Comparison of ENCODE assay signal across 3 cellular contexts in the genomic region with DNA sequence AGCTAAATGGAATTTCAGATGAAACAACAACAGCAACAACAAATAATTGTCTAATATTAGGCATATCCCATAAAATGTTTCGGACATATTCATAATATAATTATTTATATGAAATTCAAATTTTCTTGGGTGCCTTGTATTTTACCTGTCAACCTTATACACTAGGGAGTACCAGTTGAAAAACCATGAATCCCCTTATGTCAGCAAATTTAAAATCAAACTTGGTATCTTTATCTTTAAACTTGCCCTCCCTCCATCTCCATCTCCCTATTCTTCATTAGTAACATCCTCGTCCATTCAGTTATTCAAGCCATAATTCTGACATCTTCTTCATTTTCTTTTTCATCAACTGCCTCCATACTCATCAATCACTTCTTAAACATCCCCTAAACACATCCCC.
TF ChIP-seq lines count a peak whose summit lies in the region.

No MANE protein-coding gene starts in this region.

TF ChIP-seq in HepG2, 621 proteins besides CTCF, POLR2A, EP300 and RAD21:
- peak; percentile 80 to 94 for TF ChIP-seq MAFK (conservative IDR thresholded peaks at IDR 0.05 in 1 of 2, IDR thresholded peaks at IDR 0.05 in 1 of 2; ENCODE audit: low read length in 2 of 2)
- TF ChIP-seq, protein P1, sequence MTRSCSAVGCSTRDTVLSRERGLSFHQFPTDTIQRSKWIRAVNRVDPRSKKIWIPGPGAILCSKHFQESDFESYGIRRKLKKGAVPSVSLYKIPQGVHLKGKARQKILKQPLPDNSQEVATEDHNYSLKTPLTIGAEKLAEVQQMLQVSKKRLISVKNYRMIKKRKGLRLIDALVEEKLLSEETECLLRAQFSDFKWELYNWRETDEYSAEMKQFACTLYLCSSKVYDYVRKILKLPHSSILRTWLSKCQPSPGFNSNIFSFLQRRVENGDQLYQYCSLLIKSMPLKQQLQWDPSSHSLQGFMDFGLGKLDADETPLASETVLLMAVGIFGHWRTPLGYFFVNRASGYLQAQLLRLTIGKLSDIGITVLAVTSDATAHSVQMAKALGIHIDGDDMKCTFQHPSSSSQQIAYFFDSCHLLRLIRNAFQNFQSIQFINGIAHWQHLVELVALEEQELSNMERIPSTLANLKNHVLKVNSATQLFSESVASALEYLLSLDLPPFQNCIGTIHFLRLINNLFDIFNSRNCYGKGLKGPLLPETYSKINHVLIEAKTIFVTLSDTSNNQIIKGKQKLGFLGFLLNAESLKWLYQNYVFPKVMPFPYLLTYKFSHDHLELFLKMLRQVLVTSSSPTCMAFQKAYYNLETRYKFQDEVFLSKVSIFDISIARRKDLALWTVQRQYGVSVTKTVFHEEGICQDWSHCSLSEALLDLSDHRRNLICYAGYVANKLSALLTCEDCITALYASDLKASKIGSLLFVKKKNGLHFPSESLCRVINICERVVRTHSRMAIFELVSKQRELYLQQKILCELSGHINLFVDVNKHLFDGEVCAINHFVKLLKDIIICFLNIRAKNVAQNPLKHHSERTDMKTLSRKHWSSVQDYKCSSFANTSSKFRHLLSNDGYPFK (CRISPR knock-in tag; IDR thresholded peaks at IDR 0.05; ENCODE audit: borderline replicate concordance), result no peak
- peak; percentile 89 for TF ChIP-seq MAFF (IDR thresholded peaks at IDR 0.05; ENCODE audit: low read depth, low read length)
- TF ChIP-seq ZNF772 (CRISPR knock-in tag; IDR thresholded peaks at IDR 0.05), result no peak
- TF ChIP-seq NR2F1 (CRISPR knock-in tag; IDR thresholded peaks at IDR 0.05), result no peak
- no peak for TF ChIP-seq SOX6 (IDR thresholded peaks at IDR 0.05)
- no peak for TF ChIP-seq SOX6 (CRISPR knock-in tag; IDR thresholded peaks at IDR 0.05)
- no peak for TF ChIP-seq SALL2 (CRISPR knock-in tag; IDR thresholded peaks at IDR 0.05)
- TF ChIP-seq ATAD3A (CRISPR knock-in tag; IDR thresholded peaks at IDR 0.05), result no peak
- no peak for TF ChIP-seq NKX3-1 (CRISPR knock-in tag; IDR thresholded peaks at IDR 0.05)
- no peak for TF ChIP-seq AGO2 (optimal IDR thresholded peaks at IDR 0.05; ENCODE audit: low read depth, low read length)
- TF ChIP-seq ZBTB7A (CRISPR knock-in tag; IDR thresholded peaks at IDR 0.05), result no peak
- no peak for TF ChIP-seq ZEB1 (IDR thresholded peaks at IDR 0.05; ENCODE audit: insufficient replicate concordance, low read depth)
- TF ChIP-seq ZNF7 (CRISPR knock-in tag; IDR thresholded peaks at IDR 0.05), result no peak
- TF ChIP-seq HDAC2 (CRISPR knock-in tag; IDR thresholded peaks at IDR 0.05), result no peak
- TF ChIP-seq, protein P2, sequence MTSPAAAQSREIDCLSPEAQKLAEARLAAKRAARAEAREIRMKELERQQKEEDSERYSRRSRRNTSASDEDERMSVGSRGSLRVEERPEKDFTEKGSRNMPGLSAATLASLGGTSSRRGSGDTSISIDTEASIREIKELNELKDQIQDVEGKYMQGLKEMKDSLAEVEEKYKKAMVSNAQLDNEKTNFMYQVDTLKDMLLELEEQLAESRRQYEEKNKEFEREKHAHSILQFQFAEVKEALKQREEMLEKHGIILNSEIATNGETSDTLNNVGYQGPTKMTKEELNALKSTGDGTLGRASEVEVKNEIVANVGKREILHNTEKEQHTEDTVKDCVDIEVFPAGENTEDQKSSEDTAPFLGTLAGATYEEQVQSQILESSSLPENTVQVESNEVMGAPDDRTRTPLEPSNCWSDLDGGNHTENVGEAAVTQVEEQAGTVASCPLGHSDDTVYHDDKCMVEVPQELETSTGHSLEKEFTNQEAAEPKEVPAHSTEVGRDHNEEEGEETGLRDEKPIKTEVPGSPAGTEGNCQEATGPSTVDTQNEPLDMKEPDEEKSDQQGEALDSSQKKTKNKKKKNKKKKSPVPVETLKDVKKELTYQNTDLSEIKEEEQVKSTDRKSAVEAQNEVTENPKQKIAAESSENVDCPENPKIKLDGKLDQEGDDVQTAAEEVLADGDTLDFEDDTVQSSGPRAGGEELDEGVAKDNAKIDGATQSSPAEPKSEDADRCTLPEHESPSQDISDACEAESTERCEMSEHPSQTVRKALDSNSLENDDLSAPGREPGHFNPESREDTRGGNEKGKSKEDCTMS (CRISPR knock-in tag; conservative IDR thresholded peaks at IDR 0.05), result no peak

TF ChIP-seq in IMR-90, 13 proteins besides CTCF, POLR2A, EP300 and RAD21:
- TF ChIP-seq MAFK (IDR thresholded peaks at IDR 0.05; ENCODE audit: low read depth, low read length) (peak; percentile 89), MXI1 (IDR thresholded peaks at IDR 0.05; ENCODE audit: borderline replicate concordance, low read depth, low read length) (no peak)

TF ChIP-seq in H1, 55 proteins besides CTCF, POLR2A, EP300 and RAD21:
- TF ChIP-seq YY1 (IDR thresholded peaks at IDR 0.05; ENCODE audit: low read depth, low read length) (no peak), MAFK (IDR thresholded peaks at IDR 0.05; ENCODE audit: low read depth, low read length) (peak; percentile 43; the same call in 1 of the 2 replicates)
